Comparison of ENCODE assay signal across 13 cellular contexts in genomic region chr3:64295594-64295993, GRCh38.
A peak's percentile ranks its signal among the peaks of the same experiment; 100 is the strongest.
DNase-seq lines count a peak whose midpoint lies in the region; ATAC-seq, FAIRE-seq and TF ChIP-seq lines count a peak whose summit lies in the region.
"Had no signal": no experiment of that assay in that cellular context is flagged by ENCODE, and none has a peak within 500 bp of the region (broad histone marks: within the 10 kb centered on the region; RNA-seq: fewer than 3 reads in every experiment).

No MANE protein-coding gene starts in this region.

- H3K4me1 ChIP-seq in endothelial cell of umbilical vein (ENCODE audit: control insufficient read depth, extremely low read depth, insufficient read depth, low read length) (peaks cover 6% of the 10 kb centered on the region), thyroid gland (peaks cover 0 to 21% of the 10 kb centered on the region in 2 donors)

- DNase-seq in AG09309 (ENCODE audit: low read depth) (peak; percentile 76), RCC 7860 (ENCODE audit: low spot score) (peak; percentile 51), endothelial cell of umbilical vein (ENCODE audit: low read depth, low spot score) (no peak), myocyte (ENCODE audit: low read depth) (peak; percentile 48), NCI-H1105 treated with DMSO at 0.1 percent for 48 hours (lab: John Stamatoyannopoulos, UW) (no peak), thyroid gland (no peak)
- DNase-seq: activated CD8-positive, alpha-beta memory T cell treated with anti-CD3 and anti-CD28 coated beads for 24 hours; NCI-H187; upper lobe of right lung had no signal

- POLR2A ChIA-PET in endothelial cell of umbilical vein (lab: Charles Lee): no interaction called here

- ATAC-seq in HG02759 (IDR thresholded peaks at IDR 0.05; ENCODE audit: unreplicated experiment): no peak
- no peak for ATAC-seq in HG02642 (IDR thresholded peaks at IDR 0.05; ENCODE audit: poor library complexity, unreplicated experiment)
- ATAC-seq: activated naive CD4-positive, alpha-beta T cell treated with anti-CD3 and anti-CD28 coated beads, Interleukin-2, amount 50 U/mL, for 72 hours; upper lobe of right lung had no signal

- no peaks in the 10 kb centered on the region for H3K79me2 ChIP-seq in endothelial cell of umbilical vein (ENCODE audit: control insufficient read depth, insufficient read depth, low read length)

- WGBS in thyroid gland, 2 donors: 80 to 94% methylated on average over 5 of the region's 5 CpGs

- dilution Hi-C loops in endothelial cell of umbilical vein (cut with MboI; ENCODE audit: extremely low pct_ligation_motif_present, low sequenced_read_pairs): no loop called here

- H3K4me2 ChIP-seq in endothelial cell of umbilical vein (ENCODE audit: insufficient read depth, low read length): no peak overlapping the region

- TF ChIP-seq CTCF in AG09309 (IDR thresholded peaks at IDR 0.05; ENCODE audit: control insufficient read depth, insufficient read depth, low read depth, low read length, missing control alignments): no peak
- TF ChIP-seq CTCF in endothelial cell of umbilical vein (IDR thresholded peaks at IDR 0.05; ENCODE audit: extremely low read depth in 1 of 2, insufficient read depth in 1 of 2, low read depth in 1 of 2, low read length in 2 of 2): no peak
- TF ChIP-seq CTCF in thyroid gland (IDR thresholded peaks at IDR 0.05): no peak

- no peaks in the 10 kb centered on the region for H4K20me1 ChIP-seq in endothelial cell of umbilical vein (replicated peaks; ENCODE audit: control insufficient read depth, extremely low read depth, insufficient read depth, low read length)

- no peaks in the 10 kb centered on the region for H3K9me3 ChIP-seq in endothelial cell of umbilical vein (replicated peaks; ENCODE audit: control insufficient read depth, insufficient read depth, low read length)
- no peaks in the 10 kb centered on the region for H3K9me3 ChIP-seq in thyroid gland
- H3K9me3 ChIP-seq: upper lobe of right lung had no signal

- H2AFZ ChIP-seq in endothelial cell of umbilical vein (ENCODE audit: low read depth, low read length): no peak overlapping the region

- no peak overlapping the region for H3K9ac ChIP-seq in endothelial cell of umbilical vein (replicated peaks; ENCODE audit: extremely low read depth, insufficient read depth, low read length)

- no peaks in the 10 kb centered on the region for H3K36me3 ChIP-seq in endothelial cell of umbilical vein (ENCODE audit: control insufficient read depth in 2 of 2, extremely low read depth in 1 of 2, insufficient read depth in 2 of 2, low read length in 2 of 2)
- no peaks in the 10 kb centered on the region for H3K36me3 ChIP-seq in thyroid gland
- H3K36me3 ChIP-seq: upper lobe of right lung had no signal

- no peak for TF ChIP-seq POLR2A in endothelial cell of umbilical vein (IDR thresholded peaks at IDR 0.05; ENCODE audit: low read depth, low read length)
- TF ChIP-seq POLR2A in thyroid gland (IDR thresholded peaks at IDR 0.05): no peak

- H3K4me3 ChIP-seq in AG09309 (ENCODE audit: control insufficient read depth, low read depth, low read length) (no peak overlapping the region), endothelial cell of umbilical vein (replicated peaks in 1 of 3; ENCODE audit: insufficient read depth in 1 of 3, low read depth in 1 of 3, low read length in 3 of 3) (no peak overlapping the region), thyroid gland (replicated peaks in 1 of 3) (no peak overlapping the region)
- H3K4me3 ChIP-seq: skin epidermis, upper lobe of right lung had no signal

- intact Hi-C loops in endothelial cell of umbilical vein (cut with micrococcal nuclease): no loop called here
- intact Hi-C loops in thyroid gland (cut with DNase I): no loop called here

- CTCF ChIA-PET in endothelial cell of umbilical vein (lab: Charles Lee): no interaction called here

- FAIRE-seq in RCC 7860 (lab: Jason Lieb, UNC): peak; percentile 79
- FAIRE-seq in endothelial cell of umbilical vein (lab: Jason Lieb, UNC): no peak

- H3K27me3 ChIP-seq in endothelial cell of umbilical vein (ENCODE audit: control insufficient read depth in 2 of 2, insufficient read depth in 2 of 2, low read length in 2 of 2) (peaks cover 0 to 3% of the 10 kb centered on the region in 2 experiments), thyroid gland (no peaks in the 10 kb centered on the region)
- H3K27me3 ChIP-seq: upper lobe of right lung had no signal

- H3K27ac ChIP-seq in endothelial cell of umbilical vein (ENCODE audit: insufficient read depth, low read depth, low read length) (no peak overlapping the region), thyroid gland (no peak overlapping the region)
- H3K27ac ChIP-seq: upper lobe of right lung had no signal

- BruUV-seq in endothelial cell of umbilical vein (replicated peaks; lab: Mats Ljungman, UMichigan): no TSS peak

- H3K9me1 ChIP-seq in endothelial cell of umbilical vein (replicated peaks; ENCODE audit: control insufficient read depth, extremely low read depth, insufficient read depth, low read length): no peaks in the 10 kb centered on the region

TF ChIP-seq in endothelial cell of umbilical vein, 7 proteins besides CTCF, POLR2A, EP300 and RAD21:
- TF ChIP-seq FOS (IDR thresholded peaks at IDR 0.05; ENCODE audit: borderline replicate concordance, insufficient read depth, low read length) (peak; percentile 39), MYC (IDR thresholded peaks at IDR 0.05; ENCODE audit: low read depth, low read length) (no peak)
TF ChIP-seq in endothelial cell of umbilical vein: peak in this region for 1.

Comparison
In these comparisons a context has a peak if more than half of its experiments do, and no peak if none do; other contexts are left out.
1. DNase-seq: peak in AG09309 (single experiment), RCC 7860 (single experiment) and myocyte (single experiment); none in endothelial cell of umbilical vein (single experiment), NCI-H1105 treated with DMSO at 0.1 percent for 48 hours (single experiment) and thyroid gland (0 of 2).